15 cellular contexts compared by ENCODE assay signal in the genomic region with DNA sequence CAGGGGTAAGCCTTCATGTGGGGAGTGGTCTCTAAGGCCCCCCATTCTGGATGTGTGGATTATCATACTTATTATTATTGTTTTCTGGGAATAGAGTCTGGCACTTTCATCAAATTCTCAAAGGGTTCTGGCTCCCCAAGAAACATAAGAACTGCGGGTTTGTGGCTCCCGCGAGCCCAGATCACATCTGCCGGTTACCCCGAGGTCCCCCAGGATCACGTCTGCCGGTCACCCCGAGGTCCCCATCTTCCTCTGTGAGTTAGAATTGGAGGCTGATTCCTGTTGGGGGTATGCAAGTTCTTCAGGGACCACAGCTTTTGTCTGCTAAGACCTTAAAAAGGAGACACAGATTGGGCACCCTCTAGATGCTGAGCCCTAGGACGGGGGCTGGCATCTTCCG.
A peak's percentile ranks its signal among the peaks of the same experiment; 100 is the strongest.
DNase-seq lines count a peak whose midpoint lies in the region; ATAC-seq and TF ChIP-seq lines count a peak whose summit lies in the region.
"Had no signal": no experiment of that assay in that cellular context is flagged by ENCODE, and none has a peak within 500 bp of the region (broad histone marks: within the 10 kb centered on the region; RNA-seq: fewer than 3 reads in every experiment).

No MANE protein-coding gene starts in this region.

- peaks cover 0 to 21% (median 17%) of the 10 kb centered on the region in 4 donors for H3K4me1 ChIP-seq in transverse colon

- no peaks in the 10 kb centered on the region for H3K9me3 ChIP-seq in transverse colon
- H3K9me3 ChIP-seq: BLaER1 had no signal

- H3K27ac ChIP-seq in transverse colon = peak overlapping the region in 3 of 4 donors; percentile 28 to 50 (median 45)
- H3K27ac ChIP-seq: BLaER1 had no signal

- in situ Hi-C loops in transverse colon (cut with MboI; ENCODE audit: low pct_ligation_motif_present in 1 of 4, low pct_unique_long_range_greater_than_20kb in 1 of 4, low sequenced_read_pairs in 3 of 4) = no loop called here

- no peak overlapping the region for H3K4me3 ChIP-seq in transverse colon
- H3K4me3 ChIP-seq: BLaER1 had no signal

- H3K4me3 Mint-ChIP-seq in chondrocyte (ENCODE audit: unreplicated experiment) = no peak overlapping the region
- H3K4me3 Mint-ChIP-seq in nephron = no peak overlapping the region
- H3K4me3 Mint-ChIP-seq: CD8-positive, alpha-beta T cell had no signal

- ATAC-seq in HG02610 (IDR thresholded peaks at IDR 0.05; ENCODE audit: unreplicated experiment) = no peak
- ATAC-seq: CD8-positive, alpha-beta T cell; Right ventricle myocardium inferior had no signal

- H3K4me1 Mint-ChIP-seq in chondrocyte (ENCODE audit: low read depth) (no peaks in the 10 kb centered on the region), nephron (peaks cover 26% of the 10 kb centered on the region)

- H3K36me3 Mint-ChIP-seq in chondrocyte (ENCODE audit: low read depth) = no peaks in the 10 kb centered on the region
- H3K36me3 Mint-ChIP-seq in nephron (ENCODE audit: low read depth) = no peaks in the 10 kb centered on the region
- H3K36me3 Mint-ChIP-seq: CD8-positive, alpha-beta T cell had no signal

- intact Hi-C loops in transverse colon (cut with DNase I; ENCODE audit: low total_unique reads) = no loop called here

- H3K27me3 ChIP-seq in transverse colon = no peaks in the 10 kb centered on the region
- H3K27me3 ChIP-seq: BLaER1 had no signal

- H3K36me3 ChIP-seq in transverse colon = no peaks in the 10 kb centered on the region

- TF ChIP-seq CTCF in chondrocyte (IDR thresholded peaks at IDR 0.05) (no peak), nephron (IDR thresholded peaks at IDR 0.05; ENCODE audit: unreplicated experiment in 3 of 3) (no peak), transverse colon (IDR thresholded peaks at IDR 0.05) (no peak)

- no peak for TF ChIP-seq EP300 in transverse colon (IDR thresholded peaks at IDR 0.05; ENCODE audit: low read depth)

- no peak for TF ChIP-seq POLR2A in transverse colon (IDR thresholded peaks at IDR 0.05)

- peaks cover 25% of the 10 kb centered on the region for H3K27me3 Mint-ChIP-seq in chondrocyte (ENCODE audit: low read depth)
- peaks cover 41% of the 10 kb centered on the region for H3K27me3 Mint-ChIP-seq in nephron (ENCODE audit: low read depth)

- H3K27ac Mint-ChIP-seq in chondrocyte (ENCODE audit: unreplicated experiment) (no peak overlapping the region), nephron (peak overlapping the region; percentile 69 to 89 (median 85))
- H3K27ac Mint-ChIP-seq: CD8-positive, alpha-beta T cell had no signal

- peak; percentile 13 for DNase-seq in activated CD8-positive, alpha-beta memory T cell treated with anti-CD3 and anti-CD28 coated beads, Interleukin-2, amount 50 U/mL, for 48 hours
- no peak for DNase-seq in activated CD8-positive, alpha-beta memory T cell treated with anti-CD3 and anti-CD28 coated beads for 24 hours
- peak; percentile 56 for DNase-seq in chondrocyte (ENCODE audit: low spot score)
- no peak for DNase-seq in transverse colon
- no peak for DNase-seq in NCI-H1694 (lab: John Stamatoyannopoulos, UW)
- no peak for DNase-seq in NCI-H1930 (lab: John Stamatoyannopoulos, UW)
- DNase-seq: GF-D8; HCEC 1CT; MM.1S; NK-92 treated with Interleukin-12 subunit alpha and Interleukin-12 subunit beta, amount 100 ng/mL, for 24 hours had no signal

- WGBS in transverse colon (ENCODE audit: low coverage in 1 of 2), 2 donors = 79% methylated on average over 10 of the region's 10 CpGs; no CpG with 5 or more reads in 1 of the 2 donors

- no peaks in the 10 kb centered on the region for H3K9me3 Mint-ChIP-seq in chondrocyte (ENCODE audit: low read depth)
- H3K9me3 Mint-ChIP-seq in nephron = no peaks in the 10 kb centered on the region
- H3K9me3 Mint-ChIP-seq: CD8-positive, alpha-beta T cell had no signal

Comparison
In these comparisons a context has a peak if more than half of its experiments do, and no peak if none do; other contexts are left out.
1. DNase-seq: peak in activated CD8-positive, alpha-beta memory T cell treated with anti-CD3 and anti-CD28 coated beads, Interleukin-2, amount 50 U/mL, for 48 hours (single experiment) and chondrocyte (single experiment); none in activated CD8-positive, alpha-beta memory T cell treated with anti-CD3 and anti-CD28 coated beads for 24 hours (single experiment), transverse colon (single experiment), NCI-H1694 (single experiment) and NCI-H1930 (0 of 2).